In the genomic region with DNA sequence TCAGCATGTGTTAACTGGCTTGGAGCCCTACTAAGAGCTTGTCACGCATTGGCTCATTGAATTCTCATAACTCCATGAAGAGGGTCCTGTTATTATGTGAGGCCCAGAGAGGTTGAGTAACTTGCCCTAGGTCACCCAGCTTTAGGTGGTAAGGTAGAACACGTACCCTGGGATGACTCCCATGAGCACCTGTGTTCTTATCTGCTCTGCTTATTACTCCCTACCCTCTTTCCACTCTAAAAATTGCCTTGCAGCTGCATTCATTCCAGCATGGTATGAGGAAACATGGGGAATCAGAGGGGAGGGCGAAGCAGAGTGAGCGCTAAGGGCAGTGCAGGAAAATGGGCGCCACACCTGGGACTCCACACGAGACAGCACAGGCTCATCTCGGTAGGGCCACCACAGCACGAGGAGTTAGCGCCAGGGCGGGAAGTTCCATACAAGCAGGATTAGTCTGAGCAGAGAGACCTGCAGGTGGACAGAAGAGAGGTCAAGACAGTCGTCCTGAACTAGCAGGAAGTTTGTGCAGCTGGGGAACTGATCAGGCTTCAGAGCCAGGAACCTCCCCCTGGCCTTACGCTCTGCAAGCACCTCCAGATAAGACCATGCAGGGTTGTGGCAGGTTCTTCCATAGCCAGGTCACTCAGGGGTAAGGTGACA, we compare ENCODE assay signal across 2 cellular contexts.
TF ChIP-seq lines count a peak whose summit lies in the region.

No MANE protein-coding gene starts in this region.

TF ChIP-seq in SK-N-SH, 30 proteins besides CTCF, POLR2A, EP300 and RAD21:
- TF ChIP-seq TAF1 (IDR thresholded peaks at IDR 0.05; ENCODE audit: borderline replicate concordance, low read depth, low read length) (no peak), RXRA (IDR thresholded peaks at IDR 0.05; ENCODE audit: borderline replicate concordance, low read depth) (no peak), MXI1 (IDR thresholded peaks at IDR 0.05; ENCODE audit: low read depth, low read length) (no peak), FOXM1 (IDR thresholded peaks at IDR 0.05; ENCODE audit: low read depth) (no peak), NFIC (IDR thresholded peaks at IDR 0.05; ENCODE audit: borderline replicate concordance) (no peak), SMC3 (IDR thresholded peaks at IDR 0.05; ENCODE audit: low read depth, low read length) (no peak), CHD2 (IDR thresholded peaks at IDR 0.05; ENCODE audit: low read length, partially characterized antibody) (no peak)
- TF ChIP-seq, protein P1, sequence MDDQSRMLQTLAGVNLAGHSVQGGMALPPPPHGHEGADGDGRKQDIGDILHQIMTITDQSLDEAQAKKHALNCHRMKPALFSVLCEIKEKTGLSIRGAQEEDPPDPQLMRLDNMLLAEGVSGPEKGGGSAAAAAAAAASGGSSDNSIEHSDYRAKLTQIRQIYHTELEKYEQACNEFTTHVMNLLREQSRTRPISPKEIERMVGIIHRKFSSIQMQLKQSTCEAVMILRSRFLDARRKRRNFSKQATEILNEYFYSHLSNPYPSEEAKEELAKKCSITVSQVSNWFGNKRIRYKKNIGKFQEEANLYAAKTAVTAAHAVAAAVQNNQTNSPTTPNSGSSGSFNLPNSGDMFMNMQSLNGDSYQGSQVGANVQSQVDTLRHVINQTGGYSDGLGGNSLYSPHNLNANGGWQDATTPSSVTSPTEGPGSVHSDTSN (IDR thresholded peaks at IDR 0.05): no peak
- TF ChIP-seq, protein P2, sequence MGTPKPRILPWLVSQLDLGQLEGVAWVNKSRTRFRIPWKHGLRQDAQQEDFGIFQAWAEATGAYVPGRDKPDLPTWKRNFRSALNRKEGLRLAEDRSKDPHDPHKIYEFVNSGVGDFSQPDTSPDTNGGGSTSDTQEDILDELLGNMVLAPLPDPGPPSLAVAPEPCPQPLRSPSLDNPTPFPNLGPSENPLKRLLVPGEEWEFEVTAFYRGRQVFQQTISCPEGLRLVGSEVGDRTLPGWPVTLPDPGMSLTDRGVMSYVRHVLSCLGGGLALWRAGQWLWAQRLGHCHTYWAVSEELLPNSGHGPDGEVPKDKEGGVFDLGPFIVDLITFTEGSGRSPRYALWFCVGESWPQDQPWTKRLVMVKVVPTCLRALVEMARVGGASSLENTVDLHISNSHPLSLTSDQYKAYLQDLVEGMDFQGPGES (IDR thresholded peaks at IDR 0.05; ENCODE audit: low read depth, low read length): no peak

TF ChIP-seq in SK-N-SH treated with all-trans-retinoic acid at 6 μM for 48 hours, 23 proteins besides CTCF, POLR2A, EP300 and RAD21:
- TF ChIP-seq, protein P3, sequence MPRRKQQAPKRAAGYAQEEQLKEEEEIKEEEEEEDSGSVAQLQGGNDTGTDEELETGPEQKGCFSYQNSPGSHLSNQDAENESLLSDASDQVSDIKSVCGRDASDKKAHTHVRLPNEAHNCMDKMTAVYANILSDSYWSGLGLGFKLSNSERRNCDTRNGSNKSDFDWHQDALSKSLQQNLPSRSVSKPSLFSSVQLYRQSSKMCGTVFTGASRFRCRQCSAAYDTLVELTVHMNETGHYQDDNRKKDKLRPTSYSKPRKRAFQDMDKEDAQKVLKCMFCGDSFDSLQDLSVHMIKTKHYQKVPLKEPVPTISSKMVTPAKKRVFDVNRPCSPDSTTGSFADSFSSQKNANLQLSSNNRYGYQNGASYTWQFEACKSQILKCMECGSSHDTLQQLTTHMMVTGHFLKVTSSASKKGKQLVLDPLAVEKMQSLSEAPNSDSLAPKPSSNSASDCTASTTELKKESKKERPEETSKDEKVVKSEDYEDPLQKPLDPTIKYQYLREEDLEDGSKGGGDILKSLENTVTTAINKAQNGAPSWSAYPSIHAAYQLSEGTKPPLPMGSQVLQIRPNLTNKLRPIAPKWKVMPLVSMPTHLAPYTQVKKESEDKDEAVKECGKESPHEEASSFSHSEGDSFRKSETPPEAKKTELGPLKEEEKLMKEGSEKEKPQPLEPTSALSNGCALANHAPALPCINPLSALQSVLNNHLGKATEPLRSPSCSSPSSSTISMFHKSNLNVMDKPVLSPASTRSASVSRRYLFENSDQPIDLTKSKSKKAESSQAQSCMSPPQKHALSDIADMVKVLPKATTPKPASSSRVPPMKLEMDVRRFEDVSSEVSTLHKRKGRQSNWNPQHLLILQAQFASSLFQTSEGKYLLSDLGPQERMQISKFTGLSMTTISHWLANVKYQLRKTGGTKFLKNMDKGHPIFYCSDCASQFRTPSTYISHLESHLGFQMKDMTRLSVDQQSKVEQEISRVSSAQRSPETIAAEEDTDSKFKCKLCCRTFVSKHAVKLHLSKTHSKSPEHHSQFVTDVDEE (CRISPR knock-in tag; IDR thresholded peaks at IDR 0.05): no peak
- TF ChIP-seq OSR1 (CRISPR knock-in tag; IDR thresholded peaks at IDR 0.05): no peak
- no peak for TF ChIP-seq ISL1 (CRISPR knock-in tag; IDR thresholded peaks at IDR 0.05)
- no peak for TF ChIP-seq BACH2 (CRISPR knock-in tag; IDR thresholded peaks at IDR 0.05; ENCODE audit: borderline replicate concordance)
- TF ChIP-seq RARB (CRISPR knock-in tag; IDR thresholded peaks at IDR 0.05): no peak
- TF ChIP-seq, protein P4, sequence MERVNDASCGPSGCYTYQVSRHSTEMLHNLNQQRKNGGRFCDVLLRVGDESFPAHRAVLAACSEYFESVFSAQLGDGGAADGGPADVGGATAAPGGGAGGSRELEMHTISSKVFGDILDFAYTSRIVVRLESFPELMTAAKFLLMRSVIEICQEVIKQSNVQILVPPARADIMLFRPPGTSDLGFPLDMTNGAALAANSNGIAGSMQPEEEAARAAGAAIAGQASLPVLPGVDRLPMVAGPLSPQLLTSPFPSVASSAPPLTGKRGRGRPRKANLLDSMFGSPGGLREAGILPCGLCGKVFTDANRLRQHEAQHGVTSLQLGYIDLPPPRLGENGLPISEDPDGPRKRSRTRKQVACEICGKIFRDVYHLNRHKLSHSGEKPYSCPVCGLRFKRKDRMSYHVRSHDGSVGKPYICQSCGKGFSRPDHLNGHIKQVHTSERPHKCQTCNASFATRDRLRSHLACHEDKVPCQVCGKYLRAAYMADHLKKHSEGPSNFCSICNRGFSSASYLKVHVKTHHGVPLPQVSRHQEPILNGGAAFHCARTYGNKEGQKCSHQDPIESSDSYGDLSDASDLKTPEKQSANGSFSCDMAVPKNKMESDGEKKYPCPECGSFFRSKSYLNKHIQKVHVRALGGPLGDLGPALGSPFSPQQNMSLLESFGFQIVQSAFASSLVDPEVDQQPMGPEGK (CRISPR knock-in tag; IDR thresholded peaks at IDR 0.05; ENCODE audit: borderline replicate concordance): no peak
- TF ChIP-seq ZFP30 (CRISPR knock-in tag; IDR thresholded peaks at IDR 0.05): no peak
- no peak for TF ChIP-seq ZNF565 (CRISPR knock-in tag; conservative IDR thresholded peaks at IDR 0.05; ENCODE audit: low read depth)
- TF ChIP-seq ZNF8 (CRISPR knock-in tag; IDR thresholded peaks at IDR 0.05): no peak
- no peak for TF ChIP-seq TOX (CRISPR knock-in tag; IDR thresholded peaks at IDR 0.05; ENCODE audit: borderline replicate concordance)
- TF ChIP-seq CSDC2 (CRISPR knock-in tag; IDR thresholded peaks at IDR 0.05): no peak
- TF ChIP-seq ARNTL (CRISPR knock-in tag; IDR thresholded peaks at IDR 0.05; ENCODE audit: borderline replicate concordance, low read depth): no peak
- TF ChIP-seq SNAI2 (CRISPR knock-in tag; IDR thresholded peaks at IDR 0.05): no peak
- TF ChIP-seq TCF4 (CRISPR knock-in tag; IDR thresholded peaks at IDR 0.05; ENCODE audit: borderline replicate concordance): no peak
- TF ChIP-seq, protein P5, sequence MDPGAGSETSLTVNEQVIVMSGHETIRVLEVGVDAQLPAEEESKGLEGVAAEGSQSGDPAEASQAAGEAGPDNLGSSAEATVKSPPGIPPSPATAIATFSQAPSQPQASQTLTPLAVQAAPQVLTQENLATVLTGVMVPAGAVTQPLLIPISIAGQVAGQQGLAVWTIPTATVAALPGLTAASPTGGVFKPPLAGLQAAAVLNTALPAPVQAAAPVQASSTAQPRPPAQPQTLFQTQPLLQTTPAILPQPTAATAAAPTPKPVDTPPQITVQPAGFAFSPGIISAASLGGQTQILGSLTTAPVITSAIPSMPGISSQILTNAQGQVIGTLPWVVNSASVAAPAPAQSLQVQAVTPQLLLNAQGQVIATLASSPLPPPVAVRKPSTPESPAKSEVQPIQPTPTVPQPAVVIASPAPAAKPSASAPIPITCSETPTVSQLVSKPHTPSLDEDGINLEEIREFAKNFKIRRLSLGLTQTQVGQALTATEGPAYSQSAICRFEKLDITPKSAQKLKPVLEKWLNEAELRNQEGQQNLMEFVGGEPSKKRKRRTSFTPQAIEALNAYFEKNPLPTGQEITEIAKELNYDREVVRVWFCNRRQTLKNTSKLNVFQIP (CRISPR knock-in tag; IDR thresholded peaks at IDR 0.05; ENCODE audit: borderline replicate concordance, low read depth): no peak
- no peak for TF ChIP-seq ZC3H10 (CRISPR knock-in tag; IDR thresholded peaks at IDR 0.05)
- TF ChIP-seq, protein P6, sequence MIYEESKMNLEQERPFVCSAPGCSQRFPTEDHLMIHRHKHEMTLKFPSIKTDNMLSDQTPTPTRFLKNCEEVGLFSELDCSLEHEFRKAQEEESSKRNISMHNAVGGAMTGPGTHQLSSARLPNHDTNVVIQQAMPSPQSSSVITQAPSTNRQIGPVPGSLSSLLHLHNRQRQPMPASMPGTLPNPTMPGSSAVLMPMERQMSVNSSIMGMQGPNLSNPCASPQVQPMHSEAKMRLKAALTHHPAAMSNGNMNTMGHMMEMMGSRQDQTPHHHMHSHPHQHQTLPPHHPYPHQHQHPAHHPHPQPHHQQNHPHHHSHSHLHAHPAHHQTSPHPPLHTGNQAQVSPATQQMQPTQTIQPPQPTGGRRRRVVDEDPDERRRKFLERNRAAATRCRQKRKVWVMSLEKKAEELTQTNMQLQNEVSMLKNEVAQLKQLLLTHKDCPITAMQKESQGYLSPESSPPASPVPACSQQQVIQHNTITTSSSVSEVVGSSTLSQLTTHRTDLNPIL (CRISPR knock-in tag; IDR thresholded peaks at IDR 0.05; ENCODE audit: low read depth): no peak
